Comparison of ENCODE assay signal across 9 cellular contexts in genomic region chr16:79621027-79621426, GRCh38. TPM values are rescaled to one million over a fixed set of nuclear protein-coding genes. Genes with fewer than 3 reads are reported as not detected.
"Had no signal": no experiment of that assay in that cellular context is flagged by ENCODE, and none has a peak within 500 bp of the region (broad histone marks: within the 10 kb centered on the region; RNA-seq: fewer than 3 reads in every experiment).

No MANE protein-coding gene starts in this region.

- H3K9me3 Mint-ChIP-seq: IgD-negative memory B cell had no signal

- DNase-seq: IMR-90, KBM-7, KG1 had no signal

- H3K4me3 ChIP-seq: K562 had no signal

- H3K27ac Mint-ChIP-seq: IgD-negative memory B cell had no signal

- H3K27me3 Mint-ChIP-seq: IgD-negative memory B cell had no signal

- H3K4me1 Mint-ChIP-seq: IgD-negative memory B cell had no signal

- ATAC-seq: HepG2, K562 had no signal

- H3K4me3 Mint-ChIP-seq: IgD-negative memory B cell had no signal

- H3K27ac ChIP-seq: HL-60 had no signal

- H3K36me3 Mint-ChIP-seq: IgD-negative memory B cell had no signal

RNA-seq across cellular contexts. Expression of gene MAF, which starts 20.5 kb away (rescaled TPM):
- total RNA-seq: HT-29, HT1080 had no signal
- polyA plus RNA-seq: IgD-negative memory B cell had no signal
